ENCODE assay signal across 22 cellular contexts in the genomic region with DNA sequence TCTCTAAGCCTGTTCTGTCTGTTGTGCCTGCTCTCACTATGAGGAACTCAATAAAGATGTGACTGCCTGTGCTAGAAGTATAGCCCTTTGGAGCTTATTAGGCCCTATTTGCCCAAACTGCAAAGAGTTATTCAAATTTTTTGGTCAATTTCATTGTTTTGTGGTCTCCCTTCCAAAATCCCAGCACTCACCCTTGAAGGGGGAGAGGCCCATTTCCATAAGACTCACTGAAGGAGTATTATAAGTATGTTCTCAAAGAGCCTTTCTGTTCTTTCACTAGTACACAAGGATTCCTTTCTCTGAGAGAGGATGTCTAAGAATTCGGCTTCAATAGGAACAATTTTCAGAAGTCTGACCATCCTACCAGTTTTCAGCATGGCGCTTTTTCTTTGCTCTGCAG.
"Had no signal": no experiment of that assay in that cellular context is flagged by ENCODE, and none has a peak within 500 bp of the region (broad histone marks: within the 10 kb centered on the region; RNA-seq: fewer than 3 reads in every experiment).

No MANE protein-coding gene starts in this region.

- DNase-seq: activated CD4-positive, alpha-beta memory T cell treated with anti-CD3 and anti-CD28 coated beads, Interleukin-2, amount 10 ng/mL, durations not matched to agents 7 days and 5 days; activated CD4-positive, alpha-beta T cell treated with anti-CD3 and anti-CD28 coated beads for 36 hours; activated CD4-positive, alpha-beta T cell treated with anti-CD3 and anti-CD28 coated beads, Interleukin-2, amount 50 U/mL, for 1 hour; activated gamma-delta T cell; activated naive CD4-positive, alpha-beta T cell treated with anti-CD3 and anti-CD28 coated beads for 36 hours; activated naive CD8-positive, alpha-beta T cell treated with anti-CD3 and anti-CD28 coated beads for 36 hours; activated T-cell treated with anti-CD3 and anti-CD28 coated beads for 4 hours; activated T-cell treated with anti-CD3 and anti-CD28 coated beads, Interleukin-2, amount 50 U/mL, for 48 hours; NCI-H1092 treated with DMSO at 0.1 percent for 48 hours; NCI-H1417 treated with DMSO at 0.1 percent for 48 hours; NCI-H1694; NCI-H2029; NCI-H2107; NCI-H2171 treated with DMSO at 0.1 percent for 48 hours; NCI-H226; NCI-H526 treated with DMSO at 0.1 percent for 48 hours; Peyer's patch; SHP77; T-helper 17 cell; T-helper 9 cell; WERI-Rb-1 had no signal

- FAIRE-seq: TTC549 had no signal
